Comparison of ENCODE assay signal across 8 cellular contexts in the genomic region with DNA sequence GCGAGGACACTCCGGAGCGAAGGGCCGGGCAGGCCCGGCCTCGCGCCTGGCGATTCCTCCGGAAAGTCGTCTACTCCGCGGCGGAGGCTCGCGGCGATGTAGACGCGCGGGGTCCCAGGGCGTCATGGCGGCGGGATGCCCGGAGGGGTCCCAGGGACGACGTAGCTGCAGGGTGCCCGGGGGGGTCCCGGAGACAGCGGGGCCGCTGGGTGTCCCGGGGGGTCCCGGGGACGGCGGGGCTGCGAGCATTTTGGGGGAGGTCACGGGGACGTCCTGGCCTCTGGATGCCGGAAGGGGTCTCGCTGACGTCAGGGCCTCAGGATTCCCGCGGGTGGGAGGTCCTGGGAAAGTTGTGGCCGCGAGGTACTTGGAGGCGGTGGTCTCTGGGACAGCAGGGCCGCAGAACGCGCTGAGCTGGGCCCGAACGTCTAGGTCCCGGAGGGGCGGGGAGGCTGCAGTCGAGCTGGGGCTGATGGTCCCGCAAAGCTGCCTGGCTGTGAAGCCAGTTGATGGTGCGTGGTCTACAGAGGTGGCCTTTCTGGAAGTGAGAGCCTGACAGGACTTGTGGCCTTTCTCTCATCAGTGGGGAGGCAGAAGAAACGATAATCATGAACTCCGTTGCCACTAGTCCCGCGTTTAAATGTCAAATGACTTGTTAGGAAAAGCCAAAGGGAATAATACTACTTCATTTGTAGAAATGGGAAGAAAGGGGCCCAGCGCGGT. TPM values are rescaled to one million over a fixed set of nuclear protein-coding genes. Genes with fewer than 3 reads are reported as not detected.
DNase-seq lines count a peak whose midpoint lies in the region; ATAC-seq and TF ChIP-seq lines count a peak whose summit lies in the region.

No MANE protein-coding gene starts in this region.

- H3K4me3 Mint-ChIP-seq in MCF 10A (ENCODE audit: unreplicated experiment): peak overlapping the region; percentile 76

- no peaks in the 10 kb centered on the region for H3K9me3 ChIP-seq in spleen

- H3K27ac Mint-ChIP-seq in MCF 10A (ENCODE audit: low read depth, unreplicated experiment): peak overlapping the region; percentile 91

- no peaks in the 10 kb centered on the region for H3K9me3 Mint-ChIP-seq in MCF 10A (ENCODE audit: unreplicated experiment)

- TF ChIP-seq CTCF in GM06990 (IDR thresholded peaks at IDR 0.05; ENCODE audit: insufficient read depth, low read length, poor library complexity, severe bottlenecking) (no peak), MCF 10A (IDR thresholded peaks at IDR 0.05; ENCODE audit: unreplicated experiment) (no peak), spleen (IDR thresholded peaks at IDR 0.05 in 8 of 11, conservative IDR thresholded peaks at IDR 0.05 in 3 of 11) (no peak)

- CTCF ChIA-PET in MCF 10A (lab: Yijun Ruan, JAX): interaction anchor here (0.8 to 3.6 kb wide), 6 partner anchors 9 to 341 kb away, joined by 3 to 30 read pairs (median 4); no protein-coding TSS in a partner anchor

- peaks cover 28% of the 10 kb centered on the region for H3K36me3 Mint-ChIP-seq in MCF 10A (ENCODE audit: insufficient read depth, unreplicated experiment)

- POLR2A ChIA-PET in MCF 10A (lab: Yijun Ruan, JAX): interaction anchor here (0.7 to 4.3 kb wide), 22 partner anchors 9 to 301 kb away, joined by 3 to 90 read pairs (median 5); a partner anchor contains a TSS

- no TSS peak for BruUV-seq in MCF 10A (replicated peaks; lab: Mats Ljungman, UMichigan)

- peak; percentile 43 for DNase-seq in GM06990 (ENCODE audit: extremely low read depth, insufficient read length)
- DNase-seq in MCF 10A (ENCODE audit: unreplicated experiment): peak; percentile 8
- peak; percentile 82 for DNase-seq in islet precursor cell
- no peak for DNase-seq in spleen
- no peak for DNase-seq in NCI-H345 treated with DMSO at 0.1 percent for 48 hours (lab: John Stamatoyannopoulos, UW; ENCODE audit: unreplicated experiment)

- H3K4me3 ChIP-seq in GM06990 (replicated peaks; ENCODE audit: low read depth, low read length) (peak overlapping the region; percentile 86), spleen (peak overlapping the region; percentile 75 to 98 (median 92))

- H3K27me3 Mint-ChIP-seq in MCF 10A (ENCODE audit: insufficient read depth, unreplicated experiment): no peaks in the 10 kb centered on the region

- no peak for TF ChIP-seq POLR2A in spleen (IDR thresholded peaks at IDR 0.05)

- no peaks in the 10 kb centered on the region for H3K4me1 Mint-ChIP-seq in MCF 10A (ENCODE audit: insufficient read depth, unreplicated experiment)

- ATAC-seq in HG02943 (IDR thresholded peaks at IDR 0.05; ENCODE audit: low read depth, unreplicated experiment): peak; percentile 10
- ATAC-seq in SK-N-SH treated with all-trans-retinoic acid at 6 μM for 48 hours: peak; percentile 42
- ATAC-seq in GM19351 (IDR thresholded peaks at IDR 0.05; ENCODE audit: unreplicated experiment): no peak

- H3K4me1 ChIP-seq in spleen: peaks cover 10 to 39% (median 27%) of the 10 kb centered on the region in 6 donors

- WGBS in spleen, 5 donors: 0 to 1% (median 1%) methylated on average over 12 to 60 of the region's 60 CpGs

- peak overlapping the region; percentile 80 to 96 (median 91) for H3K27ac ChIP-seq in spleen

- H3K27me3 ChIP-seq in GM06990 (replicated peaks; ENCODE audit: control insufficient read depth, insufficient read depth, low read length) (no peaks in the 10 kb centered on the region), spleen (replicated peaks in 1 of 7) (no peaks in the 10 kb centered on the region)

- intact Hi-C loops in MCF 10A (cut with micrococcal nuclease): loop anchor here (1.0 to 10.0 kb wide), 6 partner anchors 40 to 536 kb away; a partner anchor contains a TSS
- intact Hi-C loops in spleen (cut with DNase I; ENCODE audit: low total_unique reads): loop anchor here (5.0 kb wide), 1 partner anchor 301 kb away; no protein-coding TSS in a partner anchor

- H3K36me3 ChIP-seq in GM06990 (ENCODE audit: control insufficient read depth, insufficient read depth, low read length) (peaks cover 19% of the 10 kb centered on the region), spleen (peaks cover 2 to 39% (median 25%) of the 10 kb centered on the region in 6 donors)

TF ChIP-seq in SK-N-SH treated with all-trans-retinoic acid at 6 μM for 48 hours, 23 proteins besides CTCF, POLR2A, EP300 and RAD21 (continues in another document):
- no peak for TF ChIP-seq ISL1 (CRISPR knock-in tag; IDR thresholded peaks at IDR 0.05)
- TF ChIP-seq TOX (CRISPR knock-in tag; IDR thresholded peaks at IDR 0.05; ENCODE audit: borderline replicate concordance): no peak
- no peak for TF ChIP-seq CSDC2 (CRISPR knock-in tag; IDR thresholded peaks at IDR 0.05)
- no peak for TF ChIP-seq RARB (CRISPR knock-in tag; IDR thresholded peaks at IDR 0.05)
- no peak for TF ChIP-seq ZC3H10 (CRISPR knock-in tag; IDR thresholded peaks at IDR 0.05)
- TF ChIP-seq SNAI2 (CRISPR knock-in tag; IDR thresholded peaks at IDR 0.05): no peak
- no peak for TF ChIP-seq PPARA (CRISPR knock-in tag; IDR thresholded peaks at IDR 0.05; ENCODE audit: borderline replicate concordance)
- TF ChIP-seq GLIS3 (CRISPR knock-in tag; IDR thresholded peaks at IDR 0.05): no peak
- TF ChIP-seq, protein P1, sequence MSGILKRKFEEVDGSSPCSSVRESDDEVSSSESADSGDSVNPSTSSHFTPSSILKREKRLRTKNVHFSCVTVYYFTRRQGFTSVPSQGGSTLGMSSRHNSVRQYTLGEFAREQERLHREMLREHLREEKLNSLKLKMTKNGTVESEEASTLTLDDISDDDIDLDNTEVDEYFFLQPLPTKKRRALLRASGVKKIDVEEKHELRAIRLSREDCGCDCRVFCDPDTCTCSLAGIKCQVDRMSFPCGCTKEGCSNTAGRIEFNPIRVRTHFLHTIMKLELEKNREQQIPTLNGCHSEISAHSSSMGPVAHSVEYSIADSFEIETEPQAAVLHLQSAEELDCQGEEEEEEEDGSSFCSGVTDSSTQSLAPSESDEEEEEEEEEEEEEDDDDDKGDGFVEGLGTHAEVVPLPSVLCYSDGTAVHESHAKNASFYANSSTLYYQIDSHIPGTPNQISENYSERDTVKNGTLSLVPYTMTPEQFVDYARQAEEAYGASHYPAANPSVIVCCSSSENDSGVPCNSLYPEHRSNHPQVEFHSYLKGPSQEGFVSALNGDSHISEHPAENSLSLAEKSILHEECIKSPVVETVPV (CRISPR knock-in tag; IDR thresholded peaks at IDR 0.05): no peak
- TF ChIP-seq, protein P2, sequence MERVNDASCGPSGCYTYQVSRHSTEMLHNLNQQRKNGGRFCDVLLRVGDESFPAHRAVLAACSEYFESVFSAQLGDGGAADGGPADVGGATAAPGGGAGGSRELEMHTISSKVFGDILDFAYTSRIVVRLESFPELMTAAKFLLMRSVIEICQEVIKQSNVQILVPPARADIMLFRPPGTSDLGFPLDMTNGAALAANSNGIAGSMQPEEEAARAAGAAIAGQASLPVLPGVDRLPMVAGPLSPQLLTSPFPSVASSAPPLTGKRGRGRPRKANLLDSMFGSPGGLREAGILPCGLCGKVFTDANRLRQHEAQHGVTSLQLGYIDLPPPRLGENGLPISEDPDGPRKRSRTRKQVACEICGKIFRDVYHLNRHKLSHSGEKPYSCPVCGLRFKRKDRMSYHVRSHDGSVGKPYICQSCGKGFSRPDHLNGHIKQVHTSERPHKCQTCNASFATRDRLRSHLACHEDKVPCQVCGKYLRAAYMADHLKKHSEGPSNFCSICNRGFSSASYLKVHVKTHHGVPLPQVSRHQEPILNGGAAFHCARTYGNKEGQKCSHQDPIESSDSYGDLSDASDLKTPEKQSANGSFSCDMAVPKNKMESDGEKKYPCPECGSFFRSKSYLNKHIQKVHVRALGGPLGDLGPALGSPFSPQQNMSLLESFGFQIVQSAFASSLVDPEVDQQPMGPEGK (CRISPR knock-in tag; IDR thresholded peaks at IDR 0.05; ENCODE audit: borderline replicate concordance): no peak
- TF ChIP-seq, protein P3, sequence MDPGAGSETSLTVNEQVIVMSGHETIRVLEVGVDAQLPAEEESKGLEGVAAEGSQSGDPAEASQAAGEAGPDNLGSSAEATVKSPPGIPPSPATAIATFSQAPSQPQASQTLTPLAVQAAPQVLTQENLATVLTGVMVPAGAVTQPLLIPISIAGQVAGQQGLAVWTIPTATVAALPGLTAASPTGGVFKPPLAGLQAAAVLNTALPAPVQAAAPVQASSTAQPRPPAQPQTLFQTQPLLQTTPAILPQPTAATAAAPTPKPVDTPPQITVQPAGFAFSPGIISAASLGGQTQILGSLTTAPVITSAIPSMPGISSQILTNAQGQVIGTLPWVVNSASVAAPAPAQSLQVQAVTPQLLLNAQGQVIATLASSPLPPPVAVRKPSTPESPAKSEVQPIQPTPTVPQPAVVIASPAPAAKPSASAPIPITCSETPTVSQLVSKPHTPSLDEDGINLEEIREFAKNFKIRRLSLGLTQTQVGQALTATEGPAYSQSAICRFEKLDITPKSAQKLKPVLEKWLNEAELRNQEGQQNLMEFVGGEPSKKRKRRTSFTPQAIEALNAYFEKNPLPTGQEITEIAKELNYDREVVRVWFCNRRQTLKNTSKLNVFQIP (CRISPR knock-in tag; IDR thresholded peaks at IDR 0.05; ENCODE audit: borderline replicate concordance, low read depth): no peak
- TF ChIP-seq, protein P4, sequence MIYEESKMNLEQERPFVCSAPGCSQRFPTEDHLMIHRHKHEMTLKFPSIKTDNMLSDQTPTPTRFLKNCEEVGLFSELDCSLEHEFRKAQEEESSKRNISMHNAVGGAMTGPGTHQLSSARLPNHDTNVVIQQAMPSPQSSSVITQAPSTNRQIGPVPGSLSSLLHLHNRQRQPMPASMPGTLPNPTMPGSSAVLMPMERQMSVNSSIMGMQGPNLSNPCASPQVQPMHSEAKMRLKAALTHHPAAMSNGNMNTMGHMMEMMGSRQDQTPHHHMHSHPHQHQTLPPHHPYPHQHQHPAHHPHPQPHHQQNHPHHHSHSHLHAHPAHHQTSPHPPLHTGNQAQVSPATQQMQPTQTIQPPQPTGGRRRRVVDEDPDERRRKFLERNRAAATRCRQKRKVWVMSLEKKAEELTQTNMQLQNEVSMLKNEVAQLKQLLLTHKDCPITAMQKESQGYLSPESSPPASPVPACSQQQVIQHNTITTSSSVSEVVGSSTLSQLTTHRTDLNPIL (CRISPR knock-in tag; IDR thresholded peaks at IDR 0.05; ENCODE audit: low read depth): no peak
- TF ChIP-seq BACH2 (CRISPR knock-in tag; IDR thresholded peaks at IDR 0.05; ENCODE audit: borderline replicate concordance): no peak

RNA-seq across cellular contexts. Expression of a gene that starts 0.6 kb away (rescaled TPM):
- total RNA-seq in MCF 10A (2022): 12.1 and 14.0 TPM in 2 replicates
- total RNA-seq in spleen: 10 to 100 TPM; 11.6 to 24.1 (median 13.4) TPM
- 10 to 100 TPM; 13.5 to 14.0 (median 14.0) TPM for polyA plus RNA-seq in spleen

RNA-seq across cellular contexts. Expression of a gene that starts 0.6 kb away (rescaled TPM):
- 17.2 and 18.1 TPM in 2 replicates for total RNA-seq in MCF 10A (2022)
- 10 to 100 TPM in 6 of 7 donors, 1 to 10 TPM in 1; 10.0 to 18.4 (median 12.8) TPM for total RNA-seq in spleen
- 1 to 10 TPM; 2.4 to 3.5 (median 2.9) TPM for polyA plus RNA-seq in spleen

RNA-seq across cellular contexts. Expression of a gene that starts 0.9 kb away (rescaled TPM):
- total RNA-seq in MCF 10A (2022) (1.9 and 2.9 TPM in 2 replicates), spleen (1 to 10 TPM in 5 of 7 donors, under 1 TPM in 1, not detected in 1; 0.91 to 2.5 (median 1.6) TPM)
- polyA plus RNA-seq in spleen: 1 to 10 TPM in 2 of 3 donors, under 1 TPM in 1; 0.67 to 2.0 (median 1.5) TPM

RNA-seq across cellular contexts. Expression of a gene that starts 39.9 kb away (rescaled TPM):
- total RNA-seq in MCF 10A (2022) (14.9 and 16.0 TPM in 2 replicates), spleen (1 to 10 TPM; 4.0 to 8.4 (median 5.1) TPM)
- polyA plus RNA-seq in spleen: 1 to 10 TPM; 1.2 to 3.1 (median 2.7) TPM

Comparison
In these comparisons a context has a peak if more than half of its experiments do, and no peak if none do; other contexts are left out.
1. DNase-seq: peak in GM06990 (single experiment), MCF 10A (single experiment) and islet precursor cell (single experiment); none in spleen (single experiment) and NCI-H345 treated with DMSO at 0.1 percent for 48 hours (single experiment).